1 cellular context compared by ENCODE assay signal in the genomic region with DNA sequence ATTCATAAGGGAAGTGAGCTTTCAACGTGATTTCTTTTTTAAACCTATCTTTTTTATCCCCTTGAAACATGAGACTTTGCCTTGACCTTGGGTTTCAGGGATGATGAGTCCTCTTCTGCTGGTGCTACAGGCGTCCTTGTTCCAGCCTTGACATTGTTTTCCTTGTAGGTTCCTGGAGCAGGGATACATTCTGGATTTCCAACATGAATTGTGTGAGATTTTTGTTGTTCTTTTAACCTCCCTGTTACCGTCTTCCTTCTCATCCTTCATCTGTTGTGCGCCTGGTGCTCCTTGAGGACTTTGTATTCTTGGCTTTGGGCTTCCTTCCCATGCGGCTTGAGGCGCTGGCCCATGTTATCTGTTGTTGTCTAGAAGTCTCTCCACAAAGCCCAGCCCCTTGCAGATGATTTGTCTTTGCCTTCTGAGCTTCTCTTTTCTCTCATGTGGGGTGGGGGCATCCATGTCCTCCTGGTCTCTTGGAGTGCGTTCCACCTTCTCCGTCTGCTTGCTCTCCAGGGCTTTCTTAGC.
TF ChIP-seq lines count a peak whose summit lies in the region.

No MANE protein-coding gene starts in this region.

TF ChIP-seq in IMR-90, 13 proteins besides CTCF, POLR2A, EP300 and RAD21 (continued from another document):
- TF ChIP-seq, protein P1, sequence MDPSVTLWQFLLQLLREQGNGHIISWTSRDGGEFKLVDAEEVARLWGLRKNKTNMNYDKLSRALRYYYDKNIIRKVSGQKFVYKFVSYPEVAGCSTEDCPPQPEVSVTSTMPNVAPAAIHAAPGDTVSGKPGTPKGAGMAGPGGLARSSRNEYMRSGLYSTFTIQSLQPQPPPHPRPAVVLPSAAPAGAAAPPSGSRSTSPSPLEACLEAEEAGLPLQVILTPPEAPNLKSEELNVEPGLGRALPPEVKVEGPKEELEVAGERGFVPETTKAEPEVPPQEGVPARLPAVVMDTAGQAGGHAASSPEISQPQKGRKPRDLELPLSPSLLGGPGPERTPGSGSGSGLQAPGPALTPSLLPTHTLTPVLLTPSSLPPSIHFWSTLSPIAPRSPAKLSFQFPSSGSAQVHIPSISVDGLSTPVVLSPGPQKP (IDR thresholded peaks at IDR 0.05; ENCODE audit: borderline replicate concordance, low read depth, low read length) = no peak
- no peak for TF ChIP-seq FOS (IDR thresholded peaks at IDR 0.05; ENCODE audit: low read depth, low read length)
- no peak for TF ChIP-seq SMC3 (IDR thresholded peaks at IDR 0.05; ENCODE audit: low read depth, low read length)
- TF ChIP-seq, protein P2, sequence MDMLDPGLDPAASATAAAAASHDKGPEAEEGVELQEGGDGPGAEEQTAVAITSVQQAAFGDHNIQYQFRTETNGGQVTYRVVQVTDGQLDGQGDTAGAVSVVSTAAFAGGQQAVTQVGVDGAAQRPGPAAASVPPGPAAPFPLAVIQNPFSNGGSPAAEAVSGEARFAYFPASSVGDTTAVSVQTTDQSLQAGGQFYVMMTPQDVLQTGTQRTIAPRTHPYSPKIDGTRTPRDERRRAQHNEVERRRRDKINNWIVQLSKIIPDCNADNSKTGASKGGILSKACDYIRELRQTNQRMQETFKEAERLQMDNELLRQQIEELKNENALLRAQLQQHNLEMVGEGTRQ (IDR thresholded peaks at IDR 0.05; ENCODE audit: low read depth, low read length) = no peak
- TF ChIP-seq BHLHE40 (IDR thresholded peaks at IDR 0.05; ENCODE audit: low read depth, low read length) = no peak
- TF ChIP-seq CHD1 (IDR thresholded peaks at IDR 0.05; ENCODE audit: low read depth, low read length) = no peak
- TF ChIP-seq RFX5 (IDR thresholded peaks at IDR 0.05; ENCODE audit: low read depth, low read length) = no peak
- TF ChIP-seq CEBPB (IDR thresholded peaks at IDR 0.05; ENCODE audit: low read depth, low read length) = no peak
